19 cellular contexts compared by ENCODE assay signal in the genomic region with DNA sequence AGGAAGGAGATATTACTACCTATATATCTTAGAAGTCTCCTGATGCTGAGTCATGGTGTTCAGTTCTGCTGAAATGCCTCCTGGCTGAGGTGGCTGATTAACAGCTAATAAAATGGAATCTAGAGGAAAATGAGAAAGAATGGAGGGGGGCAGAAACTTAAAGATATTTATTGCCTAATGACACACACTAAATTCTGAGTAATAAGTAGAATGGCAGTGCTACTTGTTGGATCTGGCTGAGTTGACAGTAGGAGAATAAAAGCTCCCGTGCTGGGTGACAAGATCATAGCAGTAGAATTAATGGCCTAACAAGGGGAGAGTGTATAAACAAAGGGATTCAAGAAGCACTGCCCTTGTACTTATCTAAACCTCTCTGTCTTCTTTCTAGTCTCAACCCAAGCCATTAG.
DNase-seq lines count a peak whose midpoint lies in the region; TF ChIP-seq lines count a peak whose summit lies in the region.
"Had no signal": no experiment of that assay in that cellular context is flagged by ENCODE, and none has a peak within 500 bp of the region (broad histone marks: within the 10 kb centered on the region; RNA-seq: fewer than 3 reads in every experiment).

No MANE protein-coding gene starts in this region.

- peak; percentile 53 for DNase-seq in DMS53 treated with DMSO at 0.1 percent for 48 hours (lab: John Stamatoyannopoulos, UW; ENCODE audit: unreplicated experiment)
- peak; percentile 68 for DNase-seq in NCI-H226
- peak; percentile 3 for DNase-seq in choroid plexus epithelial cell (ENCODE audit: low read depth)
- peak; percentile 79 for DNase-seq in left kidney (ENCODE audit: low read depth, low spot score)
- DNase-seq in HCEC 1CT, result no peak
- no peak for DNase-seq in DMS153 (lab: John Stamatoyannopoulos, UW)
- DNase-seq in NCI-H146 (lab: John Stamatoyannopoulos, UW), result no peak
- no peak for DNase-seq in stimulated activated CD4-positive, alpha-beta T cell treated with anti-CD3 and anti-CD28 coated beads, Interleukin-4, amount 100 ng/mL, for 4 hours
- DNase-seq: activated CD4-positive, CD25-positive, alpha-beta regulatory T cell; central memory CD4-positive, alpha-beta T cell; H7; Karpas-422; naive B cell; NCI-H1105 treated with DMSO at 0.1 percent for 48 hours; NCI-H2227 treated with DMSO at 0.1 percent for 48 hours; ovary; SHP77; T-helper 17 cell had no signal

- TF ChIP-seq CTCF in choroid plexus epithelial cell (conservative IDR thresholded peaks at IDR 0.05; ENCODE audit: low read depth, low read length), result no peak

- H3K4me3 ChIP-seq in choroid plexus epithelial cell (ENCODE audit: low read depth, low read length), result no peak overlapping the region
- H3K4me3 ChIP-seq: ovary, thoracic aorta had no signal

Comparison
In these comparisons a context has a peak if more than half of its experiments do, and no peak if none do; other contexts are left out.
1. DNase-seq: peak in DMS53 treated with DMSO at 0.1 percent for 48 hours (single experiment), NCI-H226 (single experiment), choroid plexus epithelial cell (single experiment) and left kidney (single experiment); none in HCEC 1CT (single experiment), DMS153 (single experiment), NCI-H146 (single experiment) and stimulated activated CD4-positive, alpha-beta T cell treated with anti-CD3 and anti-CD28 coated beads, Interleukin-4, amount 100 ng/mL, for 4 hours (0 of 2).